In genomic region chr15:83107841-83108181, GRCh38 we compare ENCODE assay signal across 9 cellular contexts. TPM values are rescaled to one million over a fixed set of nuclear protein-coding genes. Genes with fewer than 3 reads are reported as not detected.
DNase-seq lines count a peak whose midpoint lies in the region; ATAC-seq and TF ChIP-seq lines count a peak whose summit lies in the region.
"Had no signal": no experiment of that assay in that cellular context is flagged by ENCODE, and none has a peak within 500 bp of the region (broad histone marks: within the 10 kb centered on the region; RNA-seq: fewer than 3 reads in every experiment).

No MANE protein-coding gene starts in this region.

- no peak for DNase-seq in activated CD8-positive, alpha-beta memory T cell treated with anti-CD3 and anti-CD28 coated beads, Interleukin-2, amount 10 ng/mL, durations not matched to agents 7 days and 5 days
- DNase-seq in activated CD8-positive, alpha-beta memory T cell treated with anti-CD3 and anti-CD28 coated beads, Interleukin-2, amount 50 U/mL, for 4 hours = no peak
- no peak for DNase-seq in adipocyte (ENCODE audit: low read depth)
- DNase-seq in left lobe of liver (ENCODE audit: low spot score) = peak; percentile 48
- no peak for DNase-seq in tibial artery
- DNase-seq in kidney tubule cell (ENCODE audit: low spot score) = no peak
- DNase-seq in stimulated activated CD8-positive, alpha-beta memory T cell treated with anti-CD3 and anti-CD28 coated beads, Interleukin-4, amount 100 ng/mL, for 48 hours = no peak
- no peak for DNase-seq in stimulated activated CD4-positive, alpha-beta T cell treated with anti-CD3 and anti-CD28 coated beads, Interleukin-2, amount 100 ng/mL, for 48 hours

- peak overlapping the region; percentile 93 for H3K4me3 Mint-ChIP-seq in activated CD8-positive, alpha-beta memory T cell treated with anti-CD3 and anti-CD28 coated beads, Interleukin-2, amount 10 ng/mL, durations not matched to agents 7 days and 5 days

- peaks cover 18% of the 10 kb centered on the region for H3K36me3 Mint-ChIP-seq in activated CD8-positive, alpha-beta memory T cell treated with anti-CD3 and anti-CD28 coated beads, Interleukin-2, amount 10 ng/mL, durations not matched to agents 7 days and 5 days

- peak overlapping the region; percentile 89 for H3K27ac Mint-ChIP-seq in activated CD8-positive, alpha-beta memory T cell treated with anti-CD3 and anti-CD28 coated beads, Interleukin-2, amount 10 ng/mL, durations not matched to agents 7 days and 5 days

- no peak for TF ChIP-seq CTCF in tibial artery (IDR thresholded peaks at IDR 0.05)

- H3K36me3 ChIP-seq in adipocyte (ENCODE audit: control insufficient read depth, insufficient read depth, low read length, severe bottlenecking) (no peaks in the 10 kb centered on the region), tibial artery (no peaks in the 10 kb centered on the region)

- H3K27me3 ChIP-seq in adipocyte (replicated peaks; ENCODE audit: control insufficient read depth, insufficient read depth, low read length) (peaks cover 32% of the 10 kb centered on the region), tibial artery (peaks cover 0 to 20% of the 10 kb centered on the region in 2 donors)

- H3K9me3 Mint-ChIP-seq in activated CD8-positive, alpha-beta memory T cell treated with anti-CD3 and anti-CD28 coated beads, Interleukin-2, amount 10 ng/mL, durations not matched to agents 7 days and 5 days (ENCODE audit: low read depth) = peaks cover 3% of the 10 kb centered on the region

- peaks cover 28% of the 10 kb centered on the region for H3K27me3 Mint-ChIP-seq in activated CD8-positive, alpha-beta memory T cell treated with anti-CD3 and anti-CD28 coated beads, Interleukin-2, amount 10 ng/mL, durations not matched to agents 7 days and 5 days

- no peak overlapping the region for H3K27ac ChIP-seq in tibial artery
- H3K27ac ChIP-seq: C4-2B had no signal

- CTCF ChIA-PET in activated CD8-positive, alpha-beta memory T cell treated with anti-CD3 and anti-CD28 coated beads, Interleukin-2, amount 10 ng/mL, durations not matched to agents 7 days and 5 days (lab: Charles Lee) = interaction anchor here (2.2 to 3.7 kb wide), 2 partner anchors 9 to 97 kb away, joined by 8 to 11 read pairs; partner anchors contain the start of gene C15orf40

- peak; percentile 7 for ATAC-seq in activated CD8-positive, alpha-beta memory T cell treated with anti-CD3 and anti-CD28 coated beads, Interleukin-2, amount 10 ng/mL, durations not matched to agents 7 days and 5 days
- no peak for ATAC-seq in left lobe of liver

- H3K4me1 ChIP-seq in adipocyte (ENCODE audit: control insufficient read depth, insufficient read depth, low read length) (no peaks in the 10 kb centered on the region), tibial artery (peaks cover 0 to 22% (median 15%) of the 10 kb centered on the region in 4 donors)

- H3K9me3 ChIP-seq in adipocyte (ENCODE audit: control insufficient read depth, low read length) = no peaks in the 10 kb centered on the region
- H3K9me3 ChIP-seq in tibial artery = no peaks in the 10 kb centered on the region

- H3K4me3 ChIP-seq in adipocyte (ENCODE audit: low read length) (peak overlapping the region; percentile 74), tibial artery (peak overlapping the region; percentile 47 to 62)

- no peak overlapping the region for H3K9ac ChIP-seq in adipocyte (ENCODE audit: low read length)

- H3K4me1 Mint-ChIP-seq in activated CD8-positive, alpha-beta memory T cell treated with anti-CD3 and anti-CD28 coated beads, Interleukin-2, amount 10 ng/mL, durations not matched to agents 7 days and 5 days = peaks cover 39% of the 10 kb centered on the region

- intact Hi-C loops in tibial artery (cut with DNase I; ENCODE audit: low total_unique reads) = loop anchor here (10.0 kb wide), 1 partner anchor 93 kb away; the partner anchor contains the start of gene C15orf40

RNA-seq across cellular contexts. Expression of gene TM6SF1, which starts 0.4 kb away (rescaled TPM):
- 10 to 100 TPM; 13.3 to 22.4 TPM for total RNA-seq in activated CD8-positive, alpha-beta memory T cell treated with anti-CD3 and anti-CD28 coated beads, Interleukin-2, amount 10 ng/mL, durations not matched to agents 7 days and 5 days
- 0.81 TPM for total RNA-seq in left lobe of liver

RNA-seq across cellular contexts. Expression of gene BTBD1, which starts 40.8 kb away (rescaled TPM):
- total RNA-seq in activated CD8-positive, alpha-beta memory T cell treated with anti-CD3 and anti-CD28 coated beads, Interleukin-2, amount 10 ng/mL, durations not matched to agents 7 days and 5 days = 10 to 100 TPM; 62.5 to 73.2 TPM
- total RNA-seq in left lobe of liver = 17.8 TPM
